Comparison of ENCODE assay signal across 1 cellular context in genomic region chr2:136135924-136136906, GRCh38.
TF ChIP-seq lines count a peak whose summit lies in the region.

No MANE protein-coding gene starts in this region.

TF ChIP-seq in HCT116, 20 proteins besides CTCF, POLR2A, EP300 and RAD21 (continued from another document):
- no peak for TF ChIP-seq REST (IDR thresholded peaks at IDR 0.05; ENCODE audit: low read depth)
- TF ChIP-seq EZH2 (IDR thresholded peaks at IDR 0.05): no peak
- TF ChIP-seq EZH2phosphoT487 (IDR thresholded peaks at IDR 0.05; ENCODE audit: borderline replicate concordance): no peak
- no peak for TF ChIP-seq TCF7L2 (IDR thresholded peaks at IDR 0.05; ENCODE audit: borderline replicate concordance, extremely low read depth, insufficient read depth, insufficient read length)
